1 cellular context compared by ENCODE assay signal in the genomic region with DNA sequence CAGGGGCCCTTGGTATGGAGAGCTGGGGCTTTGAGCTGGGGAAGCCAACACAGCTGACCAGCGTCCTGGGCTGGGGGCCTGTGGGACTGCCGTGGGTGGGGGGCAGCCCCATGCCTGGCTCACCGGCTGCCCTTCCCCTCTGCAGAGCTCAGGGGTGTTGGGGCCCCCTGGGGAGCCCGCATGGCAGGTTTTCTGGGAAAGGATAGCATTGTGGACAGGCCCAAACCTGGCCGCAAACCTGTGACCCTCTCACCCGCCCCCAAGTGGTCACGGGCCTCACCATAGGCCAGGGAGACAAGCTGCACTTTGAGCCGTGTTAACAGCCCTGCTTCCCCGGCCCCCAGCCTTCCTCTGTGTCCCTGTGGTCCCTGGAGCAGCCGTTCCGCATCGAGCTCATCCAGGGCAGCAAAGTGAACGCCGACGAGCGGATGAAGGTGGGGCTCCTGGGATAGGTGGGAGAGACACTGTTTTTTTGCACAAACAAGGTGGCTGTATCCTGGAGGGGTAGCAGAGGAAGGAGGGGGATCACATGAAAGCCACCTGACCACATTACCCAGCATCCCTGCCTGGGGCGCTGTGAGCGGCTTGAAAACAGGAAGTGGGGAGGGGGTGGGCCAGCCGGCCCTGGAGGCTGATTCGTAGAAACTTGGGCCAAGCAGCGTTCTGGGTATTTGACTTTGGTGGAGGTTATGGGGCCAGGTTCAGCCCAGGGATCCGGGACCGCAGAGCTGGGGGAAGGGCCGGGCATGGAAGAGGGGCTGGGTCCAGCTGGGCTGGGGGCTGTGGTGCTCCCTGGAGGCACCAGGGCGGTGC.
TF ChIP-seq lines count a peak whose summit lies in the region.

No MANE protein-coding gene starts in this region.

TF ChIP-seq in WTC11, 78 proteins besides CTCF, POLR2A, EP300 and RAD21 (continued from another document):
- TF ChIP-seq KAT7 (CRISPR knock-in tag; IDR thresholded peaks at IDR 0.05; ENCODE audit: borderline replicate concordance) (0 out of 2 replicates have a peak, but pooled peaks have one; percentile 50), NFYB (CRISPR knock-in tag; conservative IDR thresholded peaks at IDR 0.05; ENCODE audit: low read depth) (peak; percentile 46; the same call in 1 of the 2 replicates), TEAD1 (CRISPR knock-in tag; IDR thresholded peaks at IDR 0.05) (no peak), USF1 (CRISPR knock-in tag; IDR thresholded peaks at IDR 0.05) (peak; percentile 89), CDX4 (CRISPR knock-in tag; IDR thresholded peaks at IDR 0.05; ENCODE audit: borderline replicate concordance) (no peak), ETV6 (CRISPR knock-in tag; IDR thresholded peaks at IDR 0.05) (no peak)
- TF ChIP-seq, protein P1, sequence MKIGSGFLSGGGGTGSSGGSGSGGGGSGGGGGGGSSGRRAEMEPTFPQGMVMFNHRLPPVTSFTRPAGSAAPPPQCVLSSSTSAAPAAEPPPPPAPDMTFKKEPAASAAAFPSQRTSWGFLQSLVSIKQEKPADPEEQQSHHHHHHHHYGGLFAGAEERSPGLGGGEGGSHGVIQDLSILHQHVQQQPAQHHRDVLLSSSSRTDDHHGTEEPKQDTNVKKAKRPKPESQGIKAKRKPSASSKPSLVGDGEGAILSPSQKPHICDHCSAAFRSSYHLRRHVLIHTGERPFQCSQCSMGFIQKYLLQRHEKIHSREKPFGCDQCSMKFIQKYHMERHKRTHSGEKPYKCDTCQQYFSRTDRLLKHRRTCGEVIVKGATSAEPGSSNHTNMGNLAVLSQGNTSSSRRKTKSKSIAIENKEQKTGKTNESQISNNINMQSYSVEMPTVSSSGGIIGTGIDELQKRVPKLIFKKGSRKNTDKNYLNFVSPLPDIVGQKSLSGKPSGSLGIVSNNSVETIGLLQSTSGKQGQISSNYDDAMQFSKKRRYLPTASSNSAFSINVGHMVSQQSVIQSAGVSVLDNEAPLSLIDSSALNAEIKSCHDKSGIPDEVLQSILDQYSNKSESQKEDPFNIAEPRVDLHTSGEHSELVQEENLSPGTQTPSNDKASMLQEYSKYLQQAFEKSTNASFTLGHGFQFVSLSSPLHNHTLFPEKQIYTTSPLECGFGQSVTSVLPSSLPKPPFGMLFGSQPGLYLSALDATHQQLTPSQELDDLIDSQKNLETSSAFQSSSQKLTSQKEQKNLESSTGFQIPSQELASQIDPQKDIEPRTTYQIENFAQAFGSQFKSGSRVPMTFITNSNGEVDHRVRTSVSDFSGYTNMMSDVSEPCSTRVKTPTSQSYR (CRISPR knock-in tag; IDR thresholded peaks at IDR 0.05), result no peak
- TF ChIP-seq, protein P2, sequence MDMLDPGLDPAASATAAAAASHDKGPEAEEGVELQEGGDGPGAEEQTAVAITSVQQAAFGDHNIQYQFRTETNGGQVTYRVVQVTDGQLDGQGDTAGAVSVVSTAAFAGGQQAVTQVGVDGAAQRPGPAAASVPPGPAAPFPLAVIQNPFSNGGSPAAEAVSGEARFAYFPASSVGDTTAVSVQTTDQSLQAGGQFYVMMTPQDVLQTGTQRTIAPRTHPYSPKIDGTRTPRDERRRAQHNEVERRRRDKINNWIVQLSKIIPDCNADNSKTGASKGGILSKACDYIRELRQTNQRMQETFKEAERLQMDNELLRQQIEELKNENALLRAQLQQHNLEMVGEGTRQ (CRISPR knock-in tag; IDR thresholded peaks at IDR 0.05), result peak; percentile 90
- TF ChIP-seq, protein P3, sequence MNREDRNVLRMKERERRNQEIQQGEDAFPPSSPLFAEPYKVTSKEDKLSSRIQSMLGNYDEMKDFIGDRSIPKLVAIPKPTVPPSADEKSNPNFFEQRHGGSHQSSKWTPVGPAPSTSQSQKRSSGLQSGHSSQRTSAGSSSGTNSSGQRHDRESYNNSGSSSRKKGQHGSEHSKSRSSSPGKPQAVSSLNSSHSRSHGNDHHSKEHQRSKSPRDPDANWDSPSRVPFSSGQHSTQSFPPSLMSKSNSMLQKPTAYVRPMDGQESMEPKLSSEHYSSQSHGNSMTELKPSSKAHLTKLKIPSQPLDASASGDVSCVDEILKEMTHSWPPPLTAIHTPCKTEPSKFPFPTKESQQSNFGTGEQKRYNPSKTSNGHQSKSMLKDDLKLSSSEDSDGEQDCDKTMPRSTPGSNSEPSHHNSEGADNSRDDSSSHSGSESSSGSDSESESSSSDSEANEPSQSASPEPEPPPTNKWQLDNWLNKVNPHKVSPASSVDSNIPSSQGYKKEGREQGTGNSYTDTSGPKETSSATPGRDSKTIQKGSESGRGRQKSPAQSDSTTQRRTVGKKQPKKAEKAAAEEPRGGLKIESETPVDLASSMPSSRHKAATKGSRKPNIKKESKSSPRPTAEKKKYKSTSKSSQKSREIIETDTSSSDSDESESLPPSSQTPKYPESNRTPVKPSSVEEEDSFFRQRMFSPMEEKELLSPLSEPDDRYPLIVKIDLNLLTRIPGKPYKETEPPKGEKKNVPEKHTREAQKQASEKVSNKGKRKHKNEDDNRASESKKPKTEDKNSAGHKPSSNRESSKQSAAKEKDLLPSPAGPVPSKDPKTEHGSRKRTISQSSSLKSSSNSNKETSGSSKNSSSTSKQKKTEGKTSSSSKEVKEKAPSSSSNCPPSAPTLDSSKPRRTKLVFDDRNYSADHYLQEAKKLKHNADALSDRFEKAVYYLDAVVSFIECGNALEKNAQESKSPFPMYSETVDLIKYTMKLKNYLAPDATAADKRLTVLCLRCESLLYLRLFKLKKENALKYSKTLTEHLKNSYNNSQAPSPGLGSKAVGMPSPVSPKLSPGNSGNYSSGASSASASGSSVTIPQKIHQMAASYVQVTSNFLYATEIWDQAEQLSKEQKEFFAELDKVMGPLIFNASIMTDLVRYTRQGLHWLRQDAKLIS (CRISPR knock-in tag; IDR thresholded peaks at IDR 0.05; ENCODE audit: borderline replicate concordance), result no peak
